1 cellular context compared by ENCODE assay signal in the genomic region with DNA sequence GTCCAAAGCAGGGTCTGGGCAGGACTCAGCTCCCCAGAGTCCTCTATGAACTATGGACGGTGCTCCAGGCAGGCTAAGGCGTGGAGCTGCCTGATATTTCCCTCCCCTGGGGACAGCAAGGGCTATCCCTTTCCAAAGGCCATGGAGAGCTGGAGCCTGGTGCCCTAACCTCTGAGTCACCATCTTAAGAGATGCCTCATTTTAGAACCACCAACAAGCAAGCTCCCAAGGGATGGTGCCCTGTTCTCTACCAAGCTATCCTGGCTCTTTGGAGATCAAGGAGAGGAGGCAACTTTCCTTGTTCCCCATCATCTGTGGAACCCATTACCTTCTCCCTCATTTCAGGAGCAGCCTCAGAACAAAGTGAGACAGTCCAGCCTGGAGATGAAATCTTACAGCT.
TF ChIP-seq lines count a peak whose summit lies in the region.

No MANE protein-coding gene starts in this region.

TF ChIP-seq in GM23338, 12 proteins besides CTCF, POLR2A, EP300 and RAD21 (continued from another document):
- TF ChIP-seq, protein P1, sequence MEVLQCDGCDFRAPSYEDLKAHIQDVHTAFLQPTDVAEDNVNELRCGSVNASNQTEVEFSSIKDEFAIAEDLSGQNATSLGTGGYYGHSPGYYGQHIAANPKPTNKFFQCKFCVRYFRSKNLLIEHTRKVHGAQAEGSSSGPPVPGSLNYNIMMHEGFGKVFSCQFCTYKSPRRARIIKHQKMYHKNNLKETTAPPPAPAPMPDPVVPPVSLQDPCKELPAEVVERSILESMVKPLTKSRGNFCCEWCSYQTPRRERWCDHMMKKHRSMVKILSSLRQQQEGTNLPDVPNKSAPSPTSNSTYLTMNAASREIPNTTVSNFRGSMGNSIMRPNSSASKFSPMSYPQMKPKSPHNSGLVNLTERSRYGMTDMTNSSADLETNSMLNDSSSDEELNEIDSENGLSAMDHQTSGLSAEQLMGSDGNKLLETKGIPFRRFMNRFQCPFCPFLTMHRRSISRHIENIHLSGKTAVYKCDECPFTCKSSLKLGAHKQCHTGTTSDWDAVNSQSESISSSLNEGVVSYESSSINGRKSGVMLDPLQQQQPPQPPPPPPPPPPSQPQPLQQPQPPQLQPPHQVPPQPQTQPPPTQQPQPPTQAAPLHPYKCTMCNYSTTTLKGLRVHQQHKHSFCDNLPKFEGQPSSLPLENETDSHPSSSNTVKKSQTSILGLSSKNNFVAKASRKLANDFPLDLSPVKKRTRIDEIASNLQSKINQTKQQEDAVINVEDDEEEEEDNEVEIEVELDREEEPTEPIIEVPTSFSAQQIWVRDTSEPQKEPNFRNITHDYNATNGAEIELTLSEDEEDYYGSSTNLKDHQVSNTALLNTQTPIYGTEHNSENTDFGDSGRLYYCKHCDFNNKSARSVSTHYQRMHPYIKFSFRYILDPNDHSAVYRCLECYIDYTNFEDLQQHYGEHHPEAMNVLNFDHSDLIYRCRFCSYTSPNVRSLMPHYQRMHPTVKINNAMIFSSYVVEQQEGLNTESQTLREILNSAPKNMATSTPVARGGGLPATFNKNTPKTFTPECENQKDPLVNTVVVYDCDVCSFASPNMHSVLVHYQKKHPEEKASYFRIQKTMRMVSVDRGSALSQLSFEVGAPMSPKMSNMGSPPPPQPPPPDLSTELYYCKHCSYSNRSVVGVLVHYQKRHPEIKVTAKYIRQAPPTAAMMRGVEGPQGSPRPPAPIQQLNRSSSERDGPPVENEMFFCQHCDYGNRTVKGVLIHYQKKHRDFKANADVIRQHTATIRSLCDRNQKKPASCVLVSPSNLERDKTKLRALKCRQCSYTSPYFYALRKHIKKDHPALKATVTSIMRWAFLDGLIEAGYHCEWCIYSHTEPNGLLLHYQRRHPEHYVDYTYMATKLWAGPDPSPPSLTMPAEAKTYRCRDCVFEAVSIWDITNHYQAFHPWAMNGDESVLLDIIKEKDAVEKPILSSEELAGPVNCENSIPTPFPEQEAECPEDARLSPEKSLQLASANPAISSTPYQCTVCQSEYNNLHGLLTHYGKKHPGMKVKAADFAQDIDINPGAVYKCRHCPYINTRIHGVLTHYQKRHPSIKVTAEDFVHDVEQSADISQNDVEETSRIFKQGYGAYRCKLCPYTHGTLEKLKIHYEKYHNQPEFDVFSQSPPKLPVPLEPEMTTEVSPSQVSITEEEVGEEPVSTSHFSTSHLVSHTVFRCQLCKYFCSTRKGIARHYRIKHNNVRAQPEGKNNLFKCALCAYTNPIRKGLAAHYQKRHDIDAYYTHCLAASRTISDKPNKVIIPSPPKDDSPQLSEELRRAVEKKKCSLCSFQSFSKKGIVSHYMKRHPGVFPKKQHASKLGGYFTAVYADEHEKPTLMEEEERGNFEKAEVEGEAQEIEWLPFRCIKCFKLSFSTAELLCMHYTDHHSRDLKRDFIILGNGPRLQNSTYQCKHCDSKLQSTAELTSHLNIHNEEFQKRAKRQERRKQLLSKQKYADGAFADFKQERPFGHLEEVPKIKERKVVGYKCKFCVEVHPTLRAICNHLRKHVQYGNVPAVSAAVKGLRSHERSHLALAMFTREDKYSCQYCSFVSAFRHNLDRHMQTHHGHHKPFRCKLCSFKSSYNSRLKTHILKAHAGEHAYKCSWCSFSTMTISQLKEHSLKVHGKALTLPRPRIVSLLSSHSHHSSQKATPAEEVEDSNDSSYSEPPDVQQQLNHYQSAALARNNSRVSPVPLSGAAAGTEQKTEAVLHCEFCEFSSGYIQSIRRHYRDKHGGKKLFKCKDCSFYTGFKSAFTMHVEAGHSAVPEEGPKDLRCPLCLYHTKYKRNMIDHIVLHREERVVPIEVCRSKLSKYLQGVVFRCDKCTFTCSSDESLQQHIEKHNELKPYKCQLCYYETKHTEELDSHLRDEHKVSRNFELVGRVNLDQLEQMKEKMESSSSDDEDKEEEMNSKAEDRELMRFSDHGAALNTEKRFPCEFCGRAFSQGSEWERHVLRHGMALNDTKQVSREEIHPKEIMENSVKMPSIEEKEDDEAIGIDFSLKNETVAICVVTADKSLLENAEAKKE (CRISPR knock-in tag; IDR thresholded peaks at IDR 0.05), result no peak
- TF ChIP-seq STAT1 (IDR thresholded peaks at IDR 0.05; ENCODE audit: unreplicated experiment) (no peak), JUNB (IDR thresholded peaks at IDR 0.05; ENCODE audit: unreplicated experiment) (no peak), CREB1 (CRISPR knock-in tag; IDR thresholded peaks at IDR 0.05; ENCODE audit: low read depth) (no peak), ZNF114 (CRISPR knock-in tag; IDR thresholded peaks at IDR 0.05) (no peak), ETS1 (IDR thresholded peaks at IDR 0.05) (no peak)
- TF ChIP-seq, protein P2, sequence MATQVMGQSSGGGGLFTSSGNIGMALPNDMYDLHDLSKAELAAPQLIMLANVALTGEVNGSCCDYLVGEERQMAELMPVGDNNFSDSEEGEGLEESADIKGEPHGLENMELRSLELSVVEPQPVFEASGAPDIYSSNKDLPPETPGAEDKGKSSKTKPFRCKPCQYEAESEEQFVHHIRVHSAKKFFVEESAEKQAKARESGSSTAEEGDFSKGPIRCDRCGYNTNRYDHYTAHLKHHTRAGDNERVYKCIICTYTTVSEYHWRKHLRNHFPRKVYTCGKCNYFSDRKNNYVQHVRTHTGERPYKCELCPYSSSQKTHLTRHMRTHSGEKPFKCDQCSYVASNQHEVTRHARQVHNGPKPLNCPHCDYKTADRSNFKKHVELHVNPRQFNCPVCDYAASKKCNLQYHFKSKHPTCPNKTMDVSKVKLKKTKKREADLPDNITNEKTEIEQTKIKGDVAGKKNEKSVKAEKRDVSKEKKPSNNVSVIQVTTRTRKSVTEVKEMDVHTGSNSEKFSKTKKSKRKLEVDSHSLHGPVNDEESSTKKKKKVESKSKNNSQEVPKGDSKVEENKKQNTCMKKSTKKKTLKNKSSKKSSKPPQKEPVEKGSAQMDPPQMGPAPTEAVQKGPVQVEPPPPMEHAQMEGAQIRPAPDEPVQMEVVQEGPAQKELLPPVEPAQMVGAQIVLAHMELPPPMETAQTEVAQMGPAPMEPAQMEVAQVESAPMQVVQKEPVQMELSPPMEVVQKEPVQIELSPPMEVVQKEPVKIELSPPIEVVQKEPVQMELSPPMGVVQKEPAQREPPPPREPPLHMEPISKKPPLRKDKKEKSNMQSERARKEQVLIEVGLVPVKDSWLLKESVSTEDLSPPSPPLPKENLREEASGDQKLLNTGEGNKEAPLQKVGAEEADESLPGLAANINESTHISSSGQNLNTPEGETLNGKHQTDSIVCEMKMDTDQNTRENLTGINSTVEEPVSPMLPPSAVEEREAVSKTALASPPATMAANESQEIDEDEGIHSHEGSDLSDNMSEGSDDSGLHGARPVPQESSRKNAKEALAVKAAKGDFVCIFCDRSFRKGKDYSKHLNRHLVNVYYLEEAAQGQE (IDR thresholded peaks at IDR 0.05; ENCODE audit: unreplicated experiment), result no peak
